In the genomic region with DNA sequence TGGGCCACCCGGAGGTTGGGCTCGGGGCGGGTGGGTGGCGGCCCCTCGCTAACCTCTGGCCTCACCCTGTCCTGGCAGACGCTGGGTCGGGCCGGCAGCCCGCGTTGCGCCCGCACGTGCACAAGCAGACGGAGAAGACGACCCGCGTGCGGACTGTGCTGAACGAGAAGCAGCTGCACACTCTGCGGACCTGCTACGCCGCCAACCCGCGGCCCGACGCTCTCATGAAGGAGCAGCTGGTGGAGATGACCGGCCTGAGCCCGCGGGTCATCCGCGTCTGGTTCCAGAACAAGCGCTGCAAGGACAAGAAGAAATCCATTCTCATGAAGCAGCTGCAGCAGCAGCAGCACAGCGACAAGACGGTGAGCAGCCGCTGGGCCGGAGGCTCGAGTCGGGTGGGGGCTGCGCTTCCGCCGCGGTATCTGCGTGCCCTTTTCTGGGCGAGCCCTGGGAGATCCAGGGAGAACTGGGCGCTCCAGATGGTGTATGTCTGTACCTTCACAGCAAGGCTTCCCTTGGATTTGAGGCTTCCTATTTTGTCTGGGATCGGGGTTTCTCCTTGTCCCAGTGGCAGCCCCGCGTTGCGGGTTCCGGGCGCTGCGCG, we compare ENCODE assay signal across 8 cellular contexts.
A peak's percentile ranks its signal among the peaks of the same experiment; 100 is the strongest.
DNase-seq lines count a peak whose midpoint lies in the region; ATAC-seq and TF ChIP-seq lines count a peak whose summit lies in the region.

No MANE protein-coding gene starts in this region.

- no peak for ATAC-seq in GM21515 (IDR thresholded peaks at IDR 0.05; ENCODE audit: unreplicated experiment)

- H3K4me1 ChIP-seq in muscle layer of duodenum (ENCODE audit: control insufficient read depth in 1 of 2, insufficient read depth in 2 of 2, low read length in 2 of 2), result peaks cover 0 to 46% of the 10 kb centered on the region in 2 donors

- H3K27ac ChIP-seq in coronary artery (no peak overlapping the region), muscle layer of duodenum (ENCODE audit: low read length) (no peak overlapping the region)

- H3K27me3 ChIP-seq in muscle layer of duodenum (ENCODE audit: low read depth, low read length), result peaks cover 67% of the 10 kb centered on the region

- TF ChIP-seq CTCF in coronary artery (IDR thresholded peaks at IDR 0.05), result no peak

- peak overlapping the region; percentile 66 for H3K4me3 ChIP-seq in coronary artery
- H3K4me3 ChIP-seq in muscle layer of duodenum (ENCODE audit: low read depth in 1 of 2, low read length in 2 of 2), result peak overlapping the region; percentile 49 to 69

- no peaks in the 10 kb centered on the region for H3K9me3 ChIP-seq in muscle layer of duodenum (ENCODE audit: control insufficient read depth in 1 of 2, low read length in 2 of 2)

- DNase-seq in ELF-1 (ENCODE audit: low read depth, low spot score) (peak; percentile 65), NCI-H2171 (lab: John Stamatoyannopoulos, UW) (peak; percentile 22), coronary artery (ENCODE audit: low spot score) (no peak), amygdala (lab: John Stamatoyannopoulos, UW) (no peak), NCI-H446 (lab: John Stamatoyannopoulos, UW) (no peak), UCSD-AML1 (lab: John Stamatoyannopoulos, UW; ENCODE audit: unreplicated experiment) (no peak)

- no peaks in the 10 kb centered on the region for H3K36me3 ChIP-seq in muscle layer of duodenum (ENCODE audit: control insufficient read depth in 1 of 2, insufficient read depth in 2 of 2, low read length in 2 of 2)

Comparison
In these comparisons a context has a peak if more than half of its experiments do, and no peak if none do; other contexts are left out.
1. DNase-seq: peak in ELF-1 (single experiment) and NCI-H2171 (single experiment); none in coronary artery (single experiment), amygdala (0 of 56), NCI-H446 (0 of 2) and UCSD-AML1 (single experiment).